ENCODE assay signal across 1 cellular context in the genomic region with DNA sequence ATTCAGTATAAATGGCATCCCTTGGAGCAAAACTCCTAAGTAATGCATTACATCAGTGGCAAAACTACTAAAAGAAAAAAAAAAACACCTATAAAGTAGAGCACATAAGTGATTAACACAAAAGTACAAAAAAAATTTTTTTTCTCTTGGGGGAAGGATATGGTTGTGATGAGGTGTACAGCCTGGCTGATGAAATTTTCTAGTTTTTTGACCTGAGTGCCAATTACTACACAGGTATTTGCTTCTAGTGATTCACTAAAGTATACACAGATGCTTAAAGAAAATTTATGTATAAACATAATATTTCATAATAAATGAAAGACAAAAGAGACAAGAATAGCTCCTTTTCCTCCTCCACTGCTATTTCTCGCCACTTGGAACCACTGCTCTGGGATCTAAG.
TF ChIP-seq lines count a peak whose summit lies in the region.

No MANE protein-coding gene starts in this region.

TF ChIP-seq in IMR-90, 13 proteins besides CTCF, POLR2A, EP300 and RAD21:
- TF ChIP-seq CHD1 (IDR thresholded peaks at IDR 0.05; ENCODE audit: low read depth, low read length) (no peak), RFX5 (IDR thresholded peaks at IDR 0.05; ENCODE audit: low read depth, low read length) (no peak), NFE2L2 (IDR thresholded peaks at IDR 0.05; ENCODE audit: low read depth, low read length) (no peak), CEBPB (IDR thresholded peaks at IDR 0.05; ENCODE audit: low read depth, low read length) (no peak), MAZ (IDR thresholded peaks at IDR 0.05; ENCODE audit: borderline replicate concordance, low read depth, low read length) (no peak)
